1 cellular context compared by ENCODE assay signal in the genomic region with DNA sequence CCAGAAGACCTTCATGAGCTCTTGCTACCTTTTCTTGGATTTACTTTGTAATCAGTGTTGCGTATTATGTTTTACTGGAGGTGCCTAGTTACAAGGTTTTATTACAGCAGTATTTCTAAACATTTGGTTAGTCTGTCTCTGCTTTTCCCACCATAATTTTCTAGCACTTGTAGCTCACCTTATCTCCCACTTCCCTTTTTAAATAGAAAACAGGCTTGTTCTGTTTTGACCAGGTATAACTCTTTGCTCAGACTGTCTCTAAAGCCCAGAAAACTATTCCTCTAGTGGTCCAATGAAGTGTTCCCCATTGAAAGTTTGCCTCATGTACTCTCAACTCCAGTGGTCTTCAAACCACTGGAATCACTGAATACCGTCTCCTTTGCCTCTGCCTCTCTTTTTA.
TF ChIP-seq lines count a peak whose summit lies in the region.

No MANE protein-coding gene starts in this region.

TF ChIP-seq in endothelial cell of umbilical vein, 7 proteins besides CTCF, POLR2A, EP300 and RAD21:
- TF ChIP-seq, protein P1, sequence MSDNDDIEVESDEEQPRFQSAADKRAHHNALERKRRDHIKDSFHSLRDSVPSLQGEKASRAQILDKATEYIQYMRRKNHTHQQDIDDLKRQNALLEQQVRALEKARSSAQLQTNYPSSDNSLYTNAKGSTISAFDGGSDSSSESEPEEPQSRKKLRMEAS (IDR thresholded peaks at IDR 0.05; ENCODE audit: insufficient read depth, insufficient read length) = no peak
- no peak for TF ChIP-seq EZH2 (IDR thresholded peaks at IDR 0.05; ENCODE audit: borderline replicate concordance, low read depth, low read length, severe bottlenecking)
- TF ChIP-seq POLR2AphosphoS5 (IDR thresholded peaks at IDR 0.05; ENCODE audit: insufficient read depth, low read depth, low read length) = no peak
- no peak for TF ChIP-seq MYC (IDR thresholded peaks at IDR 0.05; ENCODE audit: low read depth, low read length)
- no peak for TF ChIP-seq JUN (IDR thresholded peaks at IDR 0.05; ENCODE audit: borderline replicate concordance, insufficient read depth, insufficient read length, low read depth)
- TF ChIP-seq FOS (IDR thresholded peaks at IDR 0.05; ENCODE audit: borderline replicate concordance, insufficient read depth, low read length) = no peak
- no peak for TF ChIP-seq GATA2 (IDR thresholded peaks at IDR 0.05; ENCODE audit: insufficient read depth, insufficient read length, low read depth, low read length)
